In the genomic region with DNA sequence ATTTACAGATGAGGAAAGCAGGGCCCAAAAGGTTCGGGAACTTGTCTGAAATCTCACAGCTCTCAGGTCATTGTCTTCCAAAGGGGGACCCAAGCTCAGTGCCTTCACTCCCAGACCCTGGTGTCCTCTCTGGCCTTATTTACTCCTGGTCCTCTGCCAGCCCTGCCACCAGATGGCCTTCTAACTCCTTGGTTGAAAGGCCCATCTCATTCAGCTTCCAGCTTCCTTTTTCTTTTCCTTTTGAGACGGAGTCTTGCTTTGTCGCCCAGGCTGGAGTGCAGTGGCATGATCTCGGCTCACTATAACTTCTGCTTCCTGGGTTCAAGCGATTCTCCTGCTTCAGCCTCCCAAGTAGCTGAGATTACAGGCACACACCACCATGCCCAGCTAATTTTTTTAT, we compare ENCODE assay signal across 10 cellular contexts. TPM values are rescaled to one million over a fixed set of nuclear protein-coding genes. Genes with fewer than 3 reads are reported as not detected.
A peak's percentile ranks its signal among the peaks of the same experiment; 100 is the strongest.
DNase-seq lines count a peak whose midpoint lies in the region; ATAC-seq and TF ChIP-seq lines count a peak whose summit lies in the region.
"Not testable (repeated sequence)": the region's sequence is repeated elsewhere in the genome, so short reads cannot be mapped to it uniquely, and the experiment has no call there.
"Had no signal": no experiment of that assay in that cellular context is flagged by ENCODE, and none has a peak within 500 bp of the region (broad histone marks: within the 10 kb centered on the region; RNA-seq: fewer than 3 reads in every experiment).

No MANE protein-coding gene starts in this region.

- ATAC-seq in CD8-positive, alpha-beta T cell = not testable (repeated sequence)

- TF ChIP-seq CTCF in CD8-positive, alpha-beta T cell (IDR thresholded peaks at IDR 0.05) = peak; percentile 57
- peak; percentile 76 for TF ChIP-seq CTCF in HEK293 (tag by site-specific recombination; IDR thresholded peaks at IDR 0.05)
- peak; percentile 84 for TF ChIP-seq CTCF in WERI-Rb-1 (IDR thresholded peaks at IDR 0.05; ENCODE audit: low read depth, low read length)
- peak; percentile 38 for TF ChIP-seq CTCF in fibroblast of mammary gland (conservative IDR thresholded peaks at IDR 0.05; ENCODE audit: control insufficient read depth, insufficient read depth, low read depth, low read length)

- intact Hi-C loops in CD8-positive, alpha-beta T cell (cut with DNase I, micrococcal nuclease) = loop anchor here (1.0 kb wide), 5 partner anchors 9 to 279 kb away; a partner anchor contains a TSS

- not testable (repeated sequence) for H3K4me3 ChIP-seq in CD8-positive, alpha-beta T cell (ENCODE audit: low read depth, low read length); HEK293 (ENCODE audit: low read depth, low read length); WERI-Rb-1 (ENCODE audit: low read depth, low read length); fibroblast of mammary gland (ENCODE audit: control insufficient read depth, low read depth, low read length)

- not testable (repeated sequence) for H3K27me3 ChIP-seq in CD8-positive, alpha-beta T cell (ENCODE audit: insufficient read depth, low read length); WERI-Rb-1 (ENCODE audit: insufficient read depth, low read depth, severe bottlenecking)

- peak; percentile 40 to 76 (median 61) for DNase-seq in CD8-positive, alpha-beta T cell
- DNase-seq in NOMO-1 treated with dmso at 0.1 percent for 144 hours (lab: John Stamatoyannopoulos, UW; ENCODE audit: unreplicated experiment) = peak; percentile 81
- DNase-seq in WERI-Rb-1 = peak; percentile 77
- peak; percentile 57 for DNase-seq in fibroblast of mammary gland (ENCODE audit: low read depth)
- peak; percentile 24 for DNase-seq in midbrain (lab: John Stamatoyannopoulos, UW)
- DNase-seq in stimulated activated CD8-positive, alpha-beta memory T cell treated with anti-CD3 and anti-CD28 coated beads, Interleukin-7, amount 100 ng/mL, for 1 hour (ENCODE audit: low read depth in 2 of 2) = peak; percentile 28 to 35

- H3K9me3 Mint-ChIP-seq in CD8-positive, alpha-beta T cell; activated naive CD8-positive, alpha-beta T cell (ENCODE audit: low read depth): not testable (repeated sequence)

- H3K27me3 Mint-ChIP-seq in CD8-positive, alpha-beta T cell (ENCODE audit: low read depth); activated naive CD8-positive, alpha-beta T cell: not testable (repeated sequence)

- peaks cover 29% of the 10 kb centered on the region for H3K4me1 ChIP-seq in CD8-positive, alpha-beta T cell (ENCODE audit: insufficient read depth, low read length)
- not testable (repeated sequence) for H3K4me1 ChIP-seq in HEK293 (ENCODE audit: control insufficient read depth, insufficient read depth, low read length)

- POLR2A ChIA-PET in CD8-positive, alpha-beta T cell (lab: Charles Lee) = interaction anchor here (0.5 to 3.4 kb wide), 10 partner anchors 10 to 57 kb away, joined by 3 to 25 read pairs (median 5); a partner anchor contains a TSS
- POLR2A ChIA-PET in HEK293 (lab: Yijun Ruan, JAX) = interaction anchor here (0.9 to 1.1 kb wide), 3 partner anchors 10 to 47 kb away, joined by 3 to 5 read pairs (median 4); no protein-coding TSS in a partner anchor

- not testable (repeated sequence) for H3K9me3 ChIP-seq in CD8-positive, alpha-beta T cell (ENCODE audit: low read length); HEK293 (ENCODE audit: control insufficient read depth, insufficient read depth, low read depth, low read length); WERI-Rb-1 (ENCODE audit: severe bottlenecking)

- H3K36me3 Mint-ChIP-seq in CD8-positive, alpha-beta T cell; activated naive CD8-positive, alpha-beta T cell: not testable (repeated sequence)

- H3K4me3 Mint-ChIP-seq in CD8-positive, alpha-beta T cell = not testable (repeated sequence)
- peak overlapping the region; percentile 52 for H3K4me3 Mint-ChIP-seq in activated naive CD8-positive, alpha-beta T cell

- H3K36me3 ChIP-seq in CD8-positive, alpha-beta T cell (ENCODE audit: insufficient read depth, low read length) = not testable (repeated sequence)
- H3K36me3 ChIP-seq in HEK293 (ENCODE audit: control insufficient read depth in 2 of 2, insufficient read depth in 1 of 2, low read length in 2 of 2) (peaks cover 44 to 65% of the 10 kb centered on the region in 2 experiments; a peak in 2 of 3 replicates), WERI-Rb-1 (peaks cover 67% of the 10 kb centered on the region)

- peak overlapping the region; percentile 69 for H3K27ac Mint-ChIP-seq in CD8-positive, alpha-beta T cell
- peak overlapping the region; percentile 83 for H3K27ac Mint-ChIP-seq in activated naive CD8-positive, alpha-beta T cell

- CTCF ChIA-PET in CD8-positive, alpha-beta T cell (lab: Charles Lee) = interaction anchor here (0.6 to 17.2 kb wide), 29 partner anchors 9 to 344 kb away, joined by 3 to 660 read pairs (median 5); a partner anchor contains a TSS
- CTCF ChIA-PET in HEK293 (lab: Yijun Ruan, JAX) = interaction anchor here (0.6 to 13.9 kb wide), 23 partner anchors 10 to 409 kb away, joined by 3 to 431 read pairs (median 3); a partner anchor contains a TSS

- not testable (repeated sequence) for H3K27ac ChIP-seq in CD8-positive, alpha-beta T cell (ENCODE audit: low read depth, low read length); HEK293 (ENCODE audit: extremely low read depth, low read depth, low read length); WERI-Rb-1

- H3K4me1 Mint-ChIP-seq in CD8-positive, alpha-beta T cell (ENCODE audit: low read depth) = peaks cover 41% of the 10 kb centered on the region
- peaks cover 43% of the 10 kb centered on the region for H3K4me1 Mint-ChIP-seq in activated naive CD8-positive, alpha-beta T cell (ENCODE audit: low read depth)

TF ChIP-seq in HEK293, 187 proteins besides CTCF, POLR2A, EP300 and RAD21:
- peak; percentile 58 for TF ChIP-seq ZNF654 (tag by site-specific recombination; IDR thresholded peaks at IDR 0.05; ENCODE audit: low read depth)
- peak; percentile 27; the same call in 1 of the 2 replicates for TF ChIP-seq ZNF600 (tag by site-specific recombination; IDR thresholded peaks at IDR 0.05)
- TF ChIP-seq KLF8 (tag by site-specific recombination; IDR thresholded peaks at IDR 0.05) = 0 out of 2 replicates have a peak, but pooled peaks have one; percentile 26
TF ChIP-seq in HEK293: peak in this region for 3; not testable (repeated sequence) for 184.

RNA-seq across cellular contexts. Expression of a gene that starts 4.0 kb away (rescaled TPM):
- total RNA-seq in CD8-positive, alpha-beta T cell = 1 to 10 TPM; 6.1 to 7.0 TPM

RNA-seq across cellular contexts. Expression of a gene that starts 5.0 kb away (rescaled TPM):
- 1 to 10 TPM; 1.3 to 3.0 TPM for total RNA-seq in CD8-positive, alpha-beta T cell

RNA-seq across cellular contexts. Expression of a gene that starts 9.6 kb away (rescaled TPM):
- total RNA-seq in CD8-positive, alpha-beta T cell = 100 to 1,000 TPM; 483 to 518 TPM

RNA-seq across cellular contexts. Expression of a gene that starts 20.7 kb away (rescaled TPM):
- 10 to 100 TPM; 17.1 to 17.2 TPM for total RNA-seq in CD8-positive, alpha-beta T cell
- total RNA-seq: omental fat pad, subcutaneous adipose tissue had no signal

RNA-seq across cellular contexts. Expression of a gene that starts 22.6 kb away (rescaled TPM):
- not detected for total RNA-seq in CD8-positive, alpha-beta T cell
- total RNA-seq: omental fat pad, subcutaneous adipose tissue had no signal

Comparison
In these comparisons a context has a peak if more than half of its experiments do, and no peak if none do; other contexts are left out.
1. DNase-seq: peak in every context shown above with its lines; median percentile 81 in NOMO-1 treated with dmso at 0.1 percent for 144 hours; 77 in WERI-Rb-1; 61 in CD8-positive, alpha-beta T cell; 57 in fibroblast of mammary gland; 32 in stimulated activated CD8-positive, alpha-beta memory T cell treated with anti-CD3 and anti-CD28 coated beads, Interleukin-7, amount 100 ng/mL, for 1 hour; 24 in midbrain.